ENCODE assay signal across 5 cellular contexts in genomic region chr7:115850774-115851173, GRCh38.
"Had no signal": no experiment of that assay in that cellular context is flagged by ENCODE, and none has a peak within 500 bp of the region (broad histone marks: within the 10 kb centered on the region; RNA-seq: fewer than 3 reads in every experiment).

No MANE protein-coding gene starts in this region.

- H3K4me2 ChIP-seq: GM23338, KMS-11 had no signal

- H3K27ac ChIP-seq: KMS-11 had no signal

- H3K4me1 ChIP-seq: HAP-1 had no signal

- H3K4me3 ChIP-seq: GM23338, HAP-1 had no signal

- DNase-seq: H7 had no signal

- H3K9me3 ChIP-seq: HAP-1 had no signal

- H2AFZ ChIP-seq: GM23338 had no signal

- H3K36me3 ChIP-seq: HAP-1 had no signal

- H3K9ac ChIP-seq: KMS-11 had no signal

- FAIRE-seq: HTR-8/SVneo had no signal
